Comparison of ENCODE assay signal across 15 cellular contexts in genomic region chr21:32976791-32977190, GRCh38. TPM values are rescaled to one million over a fixed set of nuclear protein-coding genes. Genes with fewer than 3 reads are reported as not detected.
A peak's percentile ranks its signal among the peaks of the same experiment; 100 is the strongest.
DNase-seq lines count a peak whose midpoint lies in the region; ATAC-seq lines count a peak whose summit lies in the region.
"Had no signal": no experiment of that assay in that cellular context is flagged by ENCODE, and none has a peak within 500 bp of the region (broad histone marks: within the 10 kb centered on the region; RNA-seq: fewer than 3 reads in every experiment).

No MANE protein-coding gene starts in this region.

- peaks cover 15% of the 10 kb centered on the region for H3K27me3 Mint-ChIP-seq in activated naive CD4-positive, alpha-beta T cell treated with anti-CD3 and anti-CD28 coated beads, Interleukin-2, amount 50 U/mL, for 24 hours

- H3K27ac ChIP-seq in caudate nucleus (ENCODE audit: low read depth, low read length) (peak overlapping the region; percentile 99), layer of hippocampus (ENCODE audit: low read depth, low read length) (peak overlapping the region; percentile 99), temporal lobe (ENCODE audit: low read depth, low read length) (peak overlapping the region; percentile 99)
- H3K27ac ChIP-seq: 22Rv1, GM23248 had no signal

- no peak overlapping the region for H3K4me3 Mint-ChIP-seq in activated naive CD4-positive, alpha-beta T cell treated with anti-CD3 and anti-CD28 coated beads, Interleukin-2, amount 50 U/mL, for 24 hours
- H3K4me3 Mint-ChIP-seq: CD4-positive, CD25-positive, alpha-beta regulatory T cell had no signal

- H3K4me1 Mint-ChIP-seq in activated naive CD4-positive, alpha-beta T cell treated with anti-CD3 and anti-CD28 coated beads, Interleukin-2, amount 50 U/mL, for 24 hours, result no peaks in the 10 kb centered on the region
- H3K4me1 Mint-ChIP-seq: CD4-positive, CD25-positive, alpha-beta regulatory T cell had no signal

- no peak for ATAC-seq in HG03045 (IDR thresholded peaks at IDR 0.05; ENCODE audit: unreplicated experiment)

- no peaks in the 10 kb centered on the region for H3K36me3 Mint-ChIP-seq in activated naive CD4-positive, alpha-beta T cell treated with anti-CD3 and anti-CD28 coated beads, Interleukin-2, amount 50 U/mL, for 24 hours
- H3K36me3 Mint-ChIP-seq: CD4-positive, CD25-positive, alpha-beta regulatory T cell had no signal

- no peaks in the 10 kb centered on the region for H3K9me3 Mint-ChIP-seq in activated naive CD4-positive, alpha-beta T cell treated with anti-CD3 and anti-CD28 coated beads, Interleukin-2, amount 50 U/mL, for 24 hours

- H3K27me3 ChIP-seq in layer of hippocampus (ENCODE audit: control insufficient read depth, insufficient read depth, low read length), result no peaks in the 10 kb centered on the region

- no peak for DNase-seq in activated naive CD4-positive, alpha-beta T cell treated with anti-CD3 and anti-CD28 coated beads, Interleukin-2, amount 50 U/mL, for 16 hours
- DNase-seq in caudate nucleus (lab: John Stamatoyannopoulos, UW), result peak in 12 of 61 donors; percentile 6 to 63 (median 46)
- no peak for DNase-seq in activated CD4-positive, CD25-positive, alpha-beta regulatory T cell treated with anti-CD3 and anti-CD28 coated beads, Interleukin-2, amount 50 U/mL, for 72 hours
- DNase-seq in islet precursor cell, result no peak
- DNase-seq: CD4-positive, CD25-positive, alpha-beta regulatory T cell; DMS 273 treated with DMSO at 0.1 percent for 48 hours; GM23248; HCEC 1CT; IMR-90 had no signal

- H3K27ac Mint-ChIP-seq in activated naive CD4-positive, alpha-beta T cell treated with anti-CD3 and anti-CD28 coated beads, Interleukin-2, amount 50 U/mL, for 24 hours, result peak overlapping the region; percentile 41
- H3K27ac Mint-ChIP-seq: CD4-positive, CD25-positive, alpha-beta regulatory T cell had no signal

RNA-seq across cellular contexts. Expression of gene OLIG2, which starts 48.9 kb away (rescaled TPM):
- 15.2 TPM for total RNA-seq in temporal lobe
- total RNA-seq: A673; CD4-positive, CD25-positive, alpha-beta regulatory T cell; GM23248; IMR-90 had no signal
